10 cellular contexts compared by ENCODE assay signal in the genomic region with DNA sequence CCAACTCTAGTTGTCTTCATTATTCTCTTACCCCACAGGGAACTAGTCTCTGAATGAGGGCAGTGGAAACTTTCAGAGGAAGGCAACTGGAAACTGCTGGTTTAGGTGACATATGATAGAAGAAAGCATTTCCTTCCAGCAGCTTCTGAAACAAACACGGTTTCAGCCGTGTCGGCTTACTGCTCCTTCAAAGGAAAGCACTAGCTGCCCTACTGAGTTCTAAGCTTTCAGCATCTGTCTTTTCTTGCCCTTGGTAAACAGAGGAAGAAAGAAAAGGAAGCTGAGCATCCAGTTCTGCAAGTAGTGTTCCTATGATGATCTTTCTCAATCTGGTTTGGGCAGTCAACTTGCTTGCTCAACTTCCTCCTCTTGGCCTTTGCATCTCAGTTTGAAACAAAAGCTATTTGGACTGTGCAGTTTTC.
DNase-seq lines count a peak whose midpoint lies in the region; ATAC-seq lines count a peak whose summit lies in the region.
"Had no signal": no experiment of that assay in that cellular context is flagged by ENCODE, and none has a peak within 500 bp of the region (broad histone marks: within the 10 kb centered on the region; RNA-seq: fewer than 3 reads in every experiment).

No MANE protein-coding gene starts in this region.

- no peaks in the 10 kb centered on the region for H3K79me2 ChIP-seq in GM23248 (ENCODE audit: insufficient read depth)

- H3K4me3 ChIP-seq in GM23248 = no peak overlapping the region

- no peak overlapping the region for H3K4me2 ChIP-seq in GM23248 (ENCODE audit: unreplicated experiment)

- in situ Hi-C loops in GM23248 (cut with MboI) = no loop called here

- no peaks in the 10 kb centered on the region for H3K27me3 Mint-ChIP-seq in activated CD8-positive, alpha-beta memory T cell treated with anti-CD3 and anti-CD28 coated beads, Interleukin-2, amount 10 ng/mL, durations not matched to agents 7 days and 5 days
- no peaks in the 10 kb centered on the region for H3K27me3 Mint-ChIP-seq in T-cell

- no peak overlapping the region for H2AFZ ChIP-seq in GM23248

- no peaks in the 10 kb centered on the region for H3K27me3 ChIP-seq in GM23248 (replicated peaks; ENCODE audit: insufficient read depth)

- 95 to 99% methylated on average over 3 of the region's 3 CpGs for WGBS in GM23248 (ENCODE audit: low coverage in 1 of 2, low lambda C conversion rate in 2 of 2, missing lambda C conversion rate in 2 of 2), 2 experiments

- no peaks in the 10 kb centered on the region for H3K9me3 Mint-ChIP-seq in activated CD8-positive, alpha-beta memory T cell treated with anti-CD3 and anti-CD28 coated beads, Interleukin-2, amount 10 ng/mL, durations not matched to agents 7 days and 5 days (ENCODE audit: low read depth)
- no peaks in the 10 kb centered on the region for H3K9me3 Mint-ChIP-seq in T-cell

- H3K4me3 Mint-ChIP-seq in activated CD8-positive, alpha-beta memory T cell treated with anti-CD3 and anti-CD28 coated beads, Interleukin-2, amount 10 ng/mL, durations not matched to agents 7 days and 5 days = no peak overlapping the region
- H3K4me3 Mint-ChIP-seq in T-cell = peak overlapping the region in 2 of 3 donors; percentile 0 to 31

- H3K27ac Mint-ChIP-seq in activated CD8-positive, alpha-beta memory T cell treated with anti-CD3 and anti-CD28 coated beads, Interleukin-2, amount 10 ng/mL, durations not matched to agents 7 days and 5 days = peak overlapping the region; percentile 48
- peak overlapping the region; percentile 81 to 87 for H3K27ac Mint-ChIP-seq in T-cell

- no peaks in the 10 kb centered on the region for H4K20me1 ChIP-seq in GM23248 (ENCODE audit: insufficient read depth)

- H3K9me2 ChIP-seq in GM23248 (ENCODE audit: insufficient read depth) = no peaks in the 10 kb centered on the region

- no peaks in the 10 kb centered on the region for H3K36me3 Mint-ChIP-seq in activated CD8-positive, alpha-beta memory T cell treated with anti-CD3 and anti-CD28 coated beads, Interleukin-2, amount 10 ng/mL, durations not matched to agents 7 days and 5 days
- H3K36me3 Mint-ChIP-seq in T-cell = no peaks in the 10 kb centered on the region

- peak overlapping the region; percentile 54 for H3K27ac ChIP-seq in substantia nigra (ENCODE audit: low read depth, low read length, poor library complexity, severe bottlenecking)
- H3K27ac ChIP-seq in GM23248 = no peak overlapping the region

- no peaks in the 10 kb centered on the region for H3F3A ChIP-seq in GM23248 (ENCODE audit: insufficient read depth)

- peak; percentile 41 for DNase-seq in activated CD8-positive, alpha-beta memory T cell treated with anti-CD3 and anti-CD28 coated beads, Interleukin-2, amount 10 ng/mL, durations not matched to agents 7 days and 5 days
- DNase-seq in activated CD8-positive, alpha-beta memory T cell treated with anti-CD3 and anti-CD28 coated beads, Interleukin-2, amount 50 U/mL, for 4 hours = no peak
- DNase-seq in T-cell (peak in 4 of 34 experiments; percentile 4 to 15 (median 12)), fibroblast of peridontal ligament (ENCODE audit: extremely low read depth) (peak; percentile 12), substantia nigra (lab: John Stamatoyannopoulos, UW) (peak in 2 of 49 donors; percentile 19 to 20), GM23248 (no peak), HuH-7 (ENCODE audit: low spot score) (no peak), COLO829 (ENCODE audit: low spot score) (no peak)
- DNase-seq: activated CD4-positive, CD25-positive, alpha-beta regulatory T cell; dermis blood vessel endothelial cell had no signal

- H3K36me3 ChIP-seq in GM23248 (ENCODE audit: low read depth) = no peaks in the 10 kb centered on the region

- no peaks in the 10 kb centered on the region for H3K9me3 ChIP-seq in GM23248 (ENCODE audit: low read depth)

- CTCF ChIA-PET in activated CD8-positive, alpha-beta memory T cell treated with anti-CD3 and anti-CD28 coated beads, Interleukin-2, amount 10 ng/mL, durations not matched to agents 7 days and 5 days (lab: Charles Lee) = interaction anchor here (0.8 to 1.5 kb wide), 3 partner anchors 9 to 43 kb away, joined by 3 to 4 read pairs (median 3); no protein-coding TSS in a partner anchor
- CTCF ChIA-PET in T-cell (lab: Charles Lee) = interaction anchor here in 1 of 2 donors (0.5 to 1.9 kb wide), 4 partner anchors 128 to 545 kb away, joined by 3 to 4 read pairs (median 4); no protein-coding TSS in a partner anchor

- peaks cover 4% of the 10 kb centered on the region; the same call in 1 of the 2 replicates for H3K4me1 ChIP-seq in GM23248 (ENCODE audit: insufficient read depth)

- peak; percentile 78 for ATAC-seq in activated CD8-positive, alpha-beta memory T cell treated with anti-CD3 and anti-CD28 coated beads, Interleukin-2, amount 10 ng/mL, durations not matched to agents 7 days and 5 days
- peak; percentile 52 to 85 (median 79) for ATAC-seq in T-cell (replicated peaks in 1 of 4)

- H3K4me1 Mint-ChIP-seq in activated CD8-positive, alpha-beta memory T cell treated with anti-CD3 and anti-CD28 coated beads, Interleukin-2, amount 10 ng/mL, durations not matched to agents 7 days and 5 days = peaks cover 18% of the 10 kb centered on the region
- peaks cover 21 to 23% (median 21%) of the 10 kb centered on the region in 3 donors for H3K4me1 Mint-ChIP-seq in T-cell

- POLR2A ChIA-PET in T-cell (lab: Charles Lee) = interaction anchor here in 1 of 2 donors (0.7 kb wide), 1 partner anchor 19 kb away, joined by 4 read pairs; no protein-coding TSS in a partner anchor

- no peak overlapping the region for H3K9ac ChIP-seq in GM23248

Comparison
In these comparisons a context has a peak if more than half of its experiments do, and no peak if none do; other contexts are left out.
1. DNase-seq: peak in activated CD8-positive, alpha-beta memory T cell treated with anti-CD3 and anti-CD28 coated beads, Interleukin-2, amount 10 ng/mL, durations not matched to agents 7 days and 5 days (single experiment) and fibroblast of peridontal ligament (single experiment); none in activated CD8-positive, alpha-beta memory T cell treated with anti-CD3 and anti-CD28 coated beads, Interleukin-2, amount 50 U/mL, for 4 hours (single experiment), GM23248 (single experiment), HuH-7 (single experiment) and COLO829 (single experiment).